In the genomic region with DNA sequence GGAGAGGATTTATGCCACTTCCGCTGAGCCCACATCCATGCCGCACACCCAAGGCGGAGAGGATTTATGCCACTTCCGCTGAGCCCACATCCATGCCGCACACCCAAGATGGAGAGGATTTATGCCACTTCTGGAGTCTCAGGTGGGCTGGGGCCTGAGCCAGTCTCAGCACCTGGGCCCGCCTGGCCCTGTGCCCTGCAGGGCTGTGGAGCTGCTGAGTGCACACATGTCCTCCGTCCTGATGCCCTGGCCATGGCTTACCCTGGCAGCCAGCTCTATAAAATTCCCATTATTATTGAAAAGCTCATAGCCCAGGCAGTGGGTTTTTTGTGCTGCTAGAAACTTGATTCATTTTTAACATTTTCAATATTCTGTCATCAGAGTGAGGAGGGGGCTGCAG, we compare ENCODE assay signal across 27 cellular contexts.
"Had no signal": no experiment of that assay in that cellular context is flagged by ENCODE, and none has a peak within 500 bp of the region (broad histone marks: within the 10 kb centered on the region; RNA-seq: fewer than 3 reads in every experiment).

No MANE protein-coding gene starts in this region.

- H3K4me3 ChIP-seq: heart right ventricle, hepatocyte, left lung, lower lobe of right lung, right atrium auricular region, skin epidermis, stomach, testis, thyroid gland, transverse colon, upper lobe of left lung, vagina had no signal

- ATAC-seq: heart right ventricle; left colon; sciatic nerve; stimulated activated naive B cell treated with anti-CD40 and anti-IgM and Interleukin-4, amounts not matched to agents 10 μg/mL and 1 μg/mL and 100 μg/mL, for 72 hours; stimulated activated naive CD8-positive, alpha-beta T cell treated with anti-CD3 and anti-CD28 coated beads, Interleukin-15, Interleukin-2, amounts not matched to agents 100 U/mL and 50 U/mL, for 24 hours had no signal

- H3K4me3 Mint-ChIP-seq: naive B cell; nephron; neural crest cell; stimulated activated naive B cell treated with anti-CD40 and anti-IgM and Interleukin-4, amounts not matched to agents 10 μg/mL and 1 μg/mL and 100 μg/mL, for 72 hours had no signal

- H3K27me3 ChIP-seq: heart right ventricle, hepatocyte, left lung, right atrium auricular region, stomach, testis, thyroid gland, transverse colon, upper lobe of left lung, vagina had no signal

- H3K4me1 ChIP-seq: heart right ventricle, left lung, lower lobe of right lung, parathyroid adenoma, right atrium auricular region, stomach, thyroid gland, transverse colon, upper lobe of left lung, vagina had no signal

- H3K27me3 Mint-ChIP-seq: progenitor cell of endocrine pancreas; stimulated activated naive B cell treated with anti-CD40 and anti-IgM and Interleukin-4, amounts not matched to agents 10 μg/mL and 1 μg/mL and 100 μg/mL, for 72 hours had no signal

- H3K9me3 Mint-ChIP-seq: neural crest cell had no signal

- H2AFZ ChIP-seq: hepatocyte, parathyroid adenoma had no signal

- H3K27ac ChIP-seq: heart right ventricle, hepatocyte, left lung, lower lobe of right lung, parathyroid adenoma, right atrium auricular region, skin epidermis, stomach, testis, thyroid gland, transverse colon, upper lobe of left lung, vagina had no signal

- H3K36me3 Mint-ChIP-seq: naive B cell; stimulated activated naive B cell treated with anti-CD40 and anti-IgM and Interleukin-4, amounts not matched to agents 10 μg/mL and 1 μg/mL and 100 μg/mL, for 72 hours had no signal

- DNase-seq: heart right ventricle; left colon; left lung; lower lobe of right lung; mesenchymal stem cell; naive B cell; nucleus accumbens; stimulated activated CD4-positive, alpha-beta T cell treated with anti-CD3 and anti-CD28 coated beads, Interleukin-12 subunit alpha, Interleukin-12 subunit beta, amount 100 ng/mL, for 4 hours; stimulated activated CD4-positive, alpha-beta T cell treated with anti-CD3 and anti-CD28 coated beads, Interleukin-15, amount 100 ng/mL, for 24 hours; stimulated activated CD4-positive, alpha-beta T cell treated with anti-CD3 and anti-CD28 coated beads, Interleukin-2, amount 100 ng/mL, for 24 hours; stimulated activated CD4-positive, alpha-beta T cell treated with anti-CD3 and anti-CD28 coated beads, Interleukin-4, amount 100 ng/mL, for 1 hour; stimulated activated naive B cell treated with anti-CD40 and anti-IgM and Interleukin-4, amounts not matched to agents 10 μg/mL and 1 μg/mL and 100 μg/mL, for 72 hours; stimulated activated naive CD8-positive, alpha-beta T cell treated with anti-CD3 and anti-CD28 coated beads, Interleukin-15, Interleukin-2, amounts not matched to agents 100 U/mL and 50 U/mL, for 24 hours; stomach; testis; thyroid gland; transverse colon; upper lobe of left lung had no signal

- H3K36me3 ChIP-seq: right atrium auricular region, transverse colon had no signal

- H3K9me3 ChIP-seq: lower lobe of right lung, testis, thyroid gland, transverse colon had no signal

- H3K4me1 Mint-ChIP-seq: naive B cell; neural crest cell; stimulated activated naive B cell treated with anti-CD40 and anti-IgM and Interleukin-4, amounts not matched to agents 10 μg/mL and 1 μg/mL and 100 μg/mL, for 72 hours had no signal

- H3K4me2 ChIP-seq: hepatocyte had no signal

- H3K79me2 ChIP-seq: hepatocyte, parathyroid adenoma had no signal

- H3K27ac Mint-ChIP-seq: naive B cell; nephron; progenitor cell of endocrine pancreas; stimulated activated naive B cell treated with anti-CD40 and anti-IgM and Interleukin-4, amounts not matched to agents 10 μg/mL and 1 μg/mL and 100 μg/mL, for 72 hours had no signal
